ENCODE assay signal across 8 cellular contexts in the genomic region with DNA sequence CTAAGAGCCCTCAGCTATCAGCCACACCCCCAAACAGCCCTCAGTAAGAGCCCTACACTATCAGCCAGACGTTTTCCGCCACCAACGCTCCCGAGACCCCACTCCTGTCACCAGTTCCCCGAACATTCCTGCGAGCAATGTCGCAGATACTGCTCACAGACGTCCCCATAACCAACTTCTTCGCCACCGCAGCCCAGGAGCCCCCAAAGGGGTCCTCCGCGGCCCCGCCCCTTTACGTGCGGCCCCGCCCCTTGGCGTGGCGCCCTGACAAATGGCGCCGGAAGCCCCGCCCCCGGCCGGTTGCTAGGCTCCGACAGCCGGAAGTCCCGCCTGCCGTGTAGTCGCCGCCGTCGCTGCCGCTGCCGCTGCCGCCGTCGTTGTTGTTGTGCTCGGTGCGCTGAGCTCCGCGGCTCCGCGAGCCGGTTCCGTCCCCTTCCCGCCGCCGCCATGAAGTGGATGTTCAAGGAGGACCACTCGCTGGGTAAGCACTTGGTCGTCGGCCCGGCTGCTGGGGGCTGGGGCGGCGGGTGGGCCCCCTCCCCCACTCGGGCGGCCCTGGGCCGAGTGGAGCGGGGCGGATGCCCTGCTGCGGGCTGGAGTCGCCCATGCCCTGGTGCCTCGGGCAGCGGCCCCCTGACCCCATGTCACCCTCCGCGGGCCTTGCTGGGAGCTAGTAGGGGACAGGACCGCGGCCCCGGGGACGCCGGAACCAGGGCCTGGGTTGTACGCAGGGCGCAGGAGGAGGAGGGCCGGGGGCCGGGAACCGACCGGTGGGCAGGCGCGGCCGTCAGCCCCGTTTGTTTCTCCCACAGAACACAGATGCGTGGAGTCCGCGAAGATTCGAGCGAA. TPM values are rescaled to one million over a fixed set of nuclear protein-coding genes. Genes with fewer than 3 reads are reported as not detected.
DNase-seq lines count a peak whose midpoint lies in the region; TF ChIP-seq lines count a peak whose summit lies in the region.

Gene GABARAPL2 (plus strand): TSS at position 340 of the 849 bp plus-strand sequence. CDS start 108 bp downstream, at position 448.

- H3K4me1 ChIP-seq in MM.1S (ENCODE audit: low read length) (no peaks in the 10 kb centered on the region), neuronal stem cell (ENCODE audit: control insufficient read depth in 2 of 2, insufficient read depth in 1 of 2, low read depth in 1 of 2, low read length in 2 of 2) (peaks cover 7 to 11% of the 10 kb centered on the region in 2 donors), subcutaneous abdominal adipose tissue (ENCODE audit: control insufficient read depth in 5 of 5, insufficient read depth in 5 of 5, low read length in 5 of 5) (peaks cover 0 to 47% (median 32%) of the 10 kb centered on the region in 5 donors)

- H3K14ac ChIP-seq in neuronal stem cell (ENCODE audit: low read length): peak within 1 kb of the TSS; percentile 71

- H2AFZ ChIP-seq in MM.1S (ENCODE audit: low read length) (peak within 1 kb of the TSS; percentile 87), neuronal stem cell (ENCODE audit: low read length) (peak within 1 kb of the TSS; percentile 99)

- peaks cover 18% of the 10 kb centered on the region for H3K79me2 ChIP-seq in MM.1S (ENCODE audit: low read length)

- H3K9ac ChIP-seq in MM.1S (ENCODE audit: low read length) (peak within 1 kb of the TSS; percentile 64), neuronal stem cell (ENCODE audit: low read depth, low read length, poor library complexity) (peak within 1 kb of the TSS; percentile 97), subcutaneous abdominal adipose tissue (ENCODE audit: low read length in 5 of 5) (peak within 1 kb of the TSS; percentile 50 to 93 (median 88))

- H3K4me2 ChIP-seq in MM.1S (ENCODE audit: low read depth, low read length) (peak within 1 kb of the TSS; percentile 86), neuronal stem cell (ENCODE audit: insufficient read depth, low read length, poor library complexity, severe bottlenecking) (peak within 1 kb of the TSS; percentile 92)

- no peak for TF ChIP-seq CTCF in MM.1S (IDR thresholded peaks at IDR 0.05; ENCODE audit: low read length)

- peak within 1 kb of the TSS; percentile 34 for H2AK5ac ChIP-seq in neuronal stem cell (ENCODE audit: low read depth, low read length)

- no peaks in the 10 kb centered on the region for H4K20me1 ChIP-seq in MM.1S (ENCODE audit: insufficient read depth, low read length)

- peak within 1 kb of the TSS; percentile 45 for H2BK5ac ChIP-seq in neuronal stem cell (ENCODE audit: low read length)

- no CpG with 5 or more reads among the region's 84 CpGs for WGBS in neuronal stem cell (ENCODE audit: extremely low coverage in 2 of 2, insufficient read length in 2 of 2, insufficient replicate concordance in 1 of 2), 2 donors

- H2BK12ac ChIP-seq in neuronal stem cell (ENCODE audit: low read length): no peak within 1 kb of the TSS

- H3K4me3 ChIP-seq in MM.1S (ENCODE audit: low read length) (peak within 1 kb of the TSS; percentile 83), neuronal stem cell (ENCODE audit: low read length in 2 of 2) (peak within 1 kb of the TSS; percentile 84 to 99), subcutaneous abdominal adipose tissue (ENCODE audit: low read depth in 1 of 5, low read length in 5 of 5) (peak within 1 kb of the TSS; percentile 84 to 97 (median 95))

- H3K9me3 ChIP-seq in MM.1S (replicated peaks; ENCODE audit: insufficient read depth, low read length) (no peaks in the 10 kb centered on the region), neuronal stem cell (replicated peaks in 1 of 2; ENCODE audit: control insufficient read depth in 2 of 2, insufficient read depth in 1 of 2, low read depth in 1 of 2, low read length in 2 of 2) (no peaks in the 10 kb centered on the region), subcutaneous abdominal adipose tissue (ENCODE audit: control insufficient read depth in 5 of 5, low read length in 5 of 5) (no peaks in the 10 kb centered on the region)

- no peaks in the 10 kb centered on the region for H3F3A ChIP-seq in MM.1S (ENCODE audit: insufficient read depth, low read length)

- in situ Hi-C loops in G401 (cut with HindIII; ENCODE audit: low sequenced_read_pairs) (no loop called here), SK-MEL-5 (cut with HindIII; ENCODE audit: low pct_unique_long_range_greater_than_20kb, low sequenced_read_pairs) (no loop called here)

- no peak within 1 kb of the TSS for H4K91ac ChIP-seq in neuronal stem cell (ENCODE audit: low read depth, low read length, poor library complexity)

- H2BK120ac ChIP-seq in neuronal stem cell (ENCODE audit: low read depth, low read length): no peak within 1 kb of the TSS

- H3K36me3 ChIP-seq in MM.1S (replicated peaks; ENCODE audit: insufficient read depth, low read length) (no peaks in the 10 kb centered on the region; the same call in 1 of the 2 replicates), neuronal stem cell (replicated peaks in 1 of 2; ENCODE audit: control insufficient read depth in 2 of 2, insufficient read depth in 2 of 2, low read length in 2 of 2) (peaks cover 21 to 40% of the 10 kb centered on the region in 2 donors), subcutaneous abdominal adipose tissue (ENCODE audit: control insufficient read depth in 5 of 5, insufficient read depth in 5 of 5, low read length in 5 of 5) (peaks cover 4 to 36% (median 28%) of the 10 kb centered on the region in 5 donors)

- H4K8ac ChIP-seq in neuronal stem cell (ENCODE audit: low read depth, low read length): no peak within 1 kb of the TSS

- peak within 1 kb of the TSS; percentile 97 for H3K18ac ChIP-seq in neuronal stem cell (ENCODE audit: low read length)

- peak; percentile 87 for DNase-seq in G401 (ENCODE audit: low spot score)
- peak; percentile 74 for DNase-seq in HCEC 1CT
- DNase-seq in MM.1S: peak; percentile 75
- peak; percentile 67 for DNase-seq in SK-MEL-5 (ENCODE audit: low read depth, low spot score)
- DNase-seq in activated naive CD4-positive, alpha-beta T cell treated with Interleukin-2 at 50 U/mL for 16 hours: peak; percentile 91
- peak; percentile 55 for DNase-seq in foreskin melanocyte
- DNase-seq in neuronal stem cell (ENCODE audit: low spot score): peak; percentile 93

- no peaks in the 10 kb centered on the region for H3K9me2 ChIP-seq in MM.1S (replicated peaks; ENCODE audit: insufficient read depth, low read length)

- no peak within 1 kb of the TSS for H3K4ac ChIP-seq in neuronal stem cell (ENCODE audit: low read length)

- H2BK15ac ChIP-seq in neuronal stem cell (ENCODE audit: low read length): no peak within 1 kb of the TSS

- H3K79me1 ChIP-seq in neuronal stem cell (ENCODE audit: low read depth, low read length): peaks cover 13% of the 10 kb centered on the region

- H3K27ac ChIP-seq in MM.1S (ENCODE audit: low read length) (peak within 1 kb of the TSS; percentile 13; the same call in 1 of the 2 replicates), neuronal stem cell (replicated peaks; ENCODE audit: low read length) (no peak within 1 kb of the TSS), subcutaneous abdominal adipose tissue (ENCODE audit: low read depth, low read length) (peak within 1 kb of the TSS; percentile 39)

- H3K23ac ChIP-seq in neuronal stem cell (ENCODE audit: low read depth, low read length, poor library complexity): peak within 1 kb of the TSS; percentile 70

- no peaks in the 10 kb centered on the region for H3K27me3 ChIP-seq in MM.1S (replicated peaks; ENCODE audit: insufficient read depth, low read length)
- H3K27me3 ChIP-seq in neuronal stem cell (ENCODE audit: control insufficient read depth in 3 of 3, insufficient read depth in 3 of 3, low read depth in 1 of 3, low read length in 3 of 3): no peaks in the 10 kb centered on the region
- no peaks in the 10 kb centered on the region for H3K27me3 ChIP-seq in subcutaneous abdominal adipose tissue (ENCODE audit: control insufficient read depth in 5 of 5, insufficient read depth in 4 of 5, low read length in 5 of 5)

RNA-seq across cellular contexts. Expression of gene GABARAPL2, which starts in this region (rescaled TPM):
- total RNA-seq in G401 (2014; rRNA removed; shearing (Covaris generic)): 18.9 and 20.1 TPM in 2 replicates
- 48.7 and 50.5 TPM in 2 replicates for total RNA-seq in SK-MEL-5 (2014; rRNA removed; shearing (Covaris generic))
- polyA plus RNA-seq in SK-MEL-5 (2015; cell fraction: cytosol; rRNA removed): 79.5 and 85.5 TPM in 2 replicates
- polyA plus RNA-seq in SK-MEL-5 (2015; cell fraction: nucleus; rRNA removed): 51.8 and 58.7 TPM in 2 replicates
- 95.6 TPM for polyA plus RNA-seq in neuronal stem cell (2013, experiment 1 of 2)
- 94.7 TPM for polyA plus RNA-seq in neuronal stem cell (2013, experiment 2 of 2)
